In the genomic region with DNA sequence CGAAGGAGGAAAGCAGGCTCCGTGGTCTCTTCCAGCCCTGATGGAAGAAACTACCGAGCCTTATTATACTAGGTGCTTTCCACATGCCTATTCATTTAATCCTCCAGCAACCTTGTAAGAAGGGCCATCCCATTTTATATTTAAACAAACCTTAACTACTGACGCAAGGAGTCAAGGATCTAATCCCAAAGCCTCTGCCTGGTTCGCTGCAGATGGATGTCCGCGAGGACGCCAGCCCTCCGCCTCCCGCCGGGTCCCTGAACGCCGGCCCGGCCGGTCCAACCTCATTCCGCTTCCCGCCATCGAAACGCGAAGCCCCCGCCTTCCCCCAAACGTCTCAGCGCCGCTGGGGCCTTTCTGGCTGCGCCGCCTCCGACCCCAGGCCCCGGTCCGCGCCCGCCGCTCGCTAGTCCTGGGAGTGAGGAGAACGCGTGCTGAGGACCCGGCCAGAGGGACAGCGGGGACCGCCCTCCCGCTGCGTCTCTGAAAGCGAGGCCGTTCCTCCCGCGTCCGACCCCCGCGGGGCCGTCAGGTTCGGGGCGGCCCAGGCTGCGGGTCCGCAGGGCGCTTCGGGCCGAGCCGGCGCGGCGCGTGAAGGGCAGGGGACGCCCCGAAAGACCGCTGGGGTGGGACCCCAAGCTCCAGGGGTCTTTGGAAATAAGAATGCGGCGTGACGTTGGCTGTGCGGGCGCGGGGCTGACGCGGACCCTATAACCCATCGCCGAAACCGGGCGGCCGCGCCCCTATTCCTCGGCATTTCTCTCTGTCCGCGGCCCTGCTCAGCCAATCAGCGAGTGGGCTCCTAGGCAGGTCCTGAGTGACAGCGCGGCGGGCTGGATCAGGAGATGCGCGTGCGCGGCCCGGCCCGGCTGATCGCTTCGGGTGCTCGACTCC, we compare ENCODE assay signal across 8 cellular contexts. TPM values are rescaled to one million over a fixed set of nuclear protein-coding genes. Genes with fewer than 3 reads are reported as not detected.
DNase-seq lines count a peak whose midpoint lies in the region; ATAC-seq and TF ChIP-seq lines count a peak whose summit lies in the region.

No MANE protein-coding gene starts in this region.

- H3K27ac ChIP-seq in HUES48 (ENCODE audit: low read depth, low read length), result no peak overlapping the region

- H3K4me3 ChIP-seq in HUES48 (ENCODE audit: low read depth, low read length), result peak overlapping the region; percentile 70

- peaks cover 22% of the 10 kb centered on the region for H3K27me3 ChIP-seq in HUES48 (ENCODE audit: control insufficient read depth, insufficient read depth, low read length)

- peaks cover 13% of the 10 kb centered on the region for H3K27me3 Mint-ChIP-seq in endothelial cell (ENCODE audit: unreplicated experiment)

- ATAC-seq in GM21447 (IDR thresholded peaks at IDR 0.05; ENCODE audit: unreplicated experiment), result peak; percentile 79

- H3K27ac Mint-ChIP-seq in endothelial cell (ENCODE audit: unreplicated experiment), result no peak overlapping the region

- H3K36me3 Mint-ChIP-seq in endothelial cell (ENCODE audit: low read depth, unreplicated experiment), result peaks cover 14% of the 10 kb centered on the region

- H3K4me1 Mint-ChIP-seq in endothelial cell (ENCODE audit: unreplicated experiment), result peaks cover 32% of the 10 kb centered on the region

- no peak for TF ChIP-seq CTCF in endothelial cell (IDR thresholded peaks at IDR 0.05; ENCODE audit: unreplicated experiment)

- peaks cover 11% of the 10 kb centered on the region for H3K4me1 ChIP-seq in HUES48 (ENCODE audit: control insufficient read depth, insufficient read depth, low read length)

- no peaks in the 10 kb centered on the region for H3K9me3 ChIP-seq in HUES48 (ENCODE audit: control insufficient read depth, insufficient read depth, low read length)

- H3K9me3 Mint-ChIP-seq in endothelial cell (ENCODE audit: unreplicated experiment), result no peaks in the 10 kb centered on the region

- DNase-seq in COLO829 (ENCODE audit: low spot score) (peak; percentile 100), NOMO-1 treated with dmso at 0.1 percent for 144 hours (lab: John Stamatoyannopoulos, UW; ENCODE audit: unreplicated experiment) (peak; percentile 46), endothelial cell (ENCODE audit: low spot score) (peak; percentile 89), midbrain (lab: John Stamatoyannopoulos, UW) (peak; percentile 94)
- peak; percentile 96 for DNase-seq in activated CD8-positive, alpha-beta memory T cell treated with anti-CD3 and anti-CD28 coated beads, Interleukin-2, amount 50 U/mL, for 48 hours
- peak; percentile 74 for DNase-seq in stimulated activated CD8-positive, alpha-beta memory T cell treated with anti-CD3 and anti-CD28 coated beads, Interleukin-15, amount 100 ng/mL, for 24 hours (ENCODE audit: low read depth)

- peaks cover 6% of the 10 kb centered on the region; the same call in 1 of the 2 replicates for H3K36me3 ChIP-seq in HUES48 (ENCODE audit: control insufficient read depth, insufficient read depth, low read length)

- H3K9ac ChIP-seq in HUES48 (ENCODE audit: low read depth, low read length), result no peak overlapping the region

- H3K4me3 Mint-ChIP-seq in endothelial cell (ENCODE audit: unreplicated experiment), result peak overlapping the region; percentile 85

RNA-seq across cellular contexts. Expression of a gene that starts 0.4 kb away (rescaled TPM):
- 18.5 TPM for total RNA-seq in endothelial cell (ENCODE audit: unreplicated experiment)

RNA-seq across cellular contexts. Expression of a gene that starts 35.1 kb away (rescaled TPM):
- total RNA-seq in endothelial cell (ENCODE audit: unreplicated experiment), result 22.6 TPM

Comparison
In these comparisons a context has a peak if more than half of its experiments do, and no peak if none do; other contexts are left out.
1. DNase-seq: peak in every context shown above with its lines; median percentile 100 in COLO829; 96 in activated CD8-positive, alpha-beta memory T cell treated with anti-CD3 and anti-CD28 coated beads, Interleukin-2, amount 50 U/mL, for 48 hours; 94 in midbrain; 89 in endothelial cell; 74 in stimulated activated CD8-positive, alpha-beta memory T cell treated with anti-CD3 and anti-CD28 coated beads, Interleukin-15, amount 100 ng/mL, for 24 hours; 46 in NOMO-1 treated with dmso at 0.1 percent for 144 hours.